In genomic region chr20:5933802-5934436, GRCh38 we compare ENCODE assay signal across 8 cellular contexts. TPM values are rescaled to one million over a fixed set of nuclear protein-coding genes. Genes with fewer than 3 reads are reported as not detected.
DNase-seq lines count a peak whose midpoint lies in the region; ATAC-seq, FAIRE-seq and TF ChIP-seq lines count a peak whose summit lies in the region.

No MANE protein-coding gene starts in this region.

- peak; percentile 59 for FAIRE-seq in GM12891 (lab: Jason Lieb, UNC)

- peaks cover 10% of the 10 kb centered on the region for H3K36me3 ChIP-seq in A673 (ENCODE audit: insufficient read depth, low read length, poor library complexity, severe bottlenecking)

- H3K4me3 ChIP-seq in A673 (ENCODE audit: low read depth, low read length, poor library complexity, severe bottlenecking): no peak overlapping the region
- H3K4me3 ChIP-seq in LNCaP clone FGC (ENCODE audit: low read depth, low read length): no peak overlapping the region

- DNase-seq in A673 (ENCODE audit: low spot score) (peak; percentile 56), GM12891 (ENCODE audit: insufficient read length, low spot score) (peak; percentile 18), LNCaP clone FGC (ENCODE audit: low read depth) (no peak), osteocyte (ENCODE audit: extremely low spot score, unreplicated experiment) (no peak), NCI-H2107 treated with DMSO at 0.1 percent for 48 hours (lab: John Stamatoyannopoulos, UW; ENCODE audit: unreplicated experiment) (no peak)

- H3K4me1 ChIP-seq in A673 (ENCODE audit: insufficient read depth, low read length, poor library complexity, severe bottlenecking): no peaks in the 10 kb centered on the region

- TF ChIP-seq CTCF in A673 (conservative IDR thresholded peaks at IDR 0.05; ENCODE audit: low read depth, low read length) (peak; percentile 48; the same call in 1 of the 2 replicates), LNCaP clone FGC (IDR thresholded peaks at IDR 0.05; ENCODE audit: control insufficient read depth, extremely low read depth, insufficient read depth) (peak; percentile 74), osteocyte (IDR thresholded peaks at IDR 0.05) (peak; percentile 21)

- BruUV-seq in A673 (replicated peaks; lab: Mats Ljungman, UMichigan): no TSS peak

- H3K4me1 Mint-ChIP-seq in activated T-helper 17 cell treated with anti-CD3 and anti-CD28 coated beads, Interleukin-2, amount 50 U/mL, for 72 hours: peaks cover 5% of the 10 kb centered on the region
- no peaks in the 10 kb centered on the region for H3K4me1 Mint-ChIP-seq in osteocyte (ENCODE audit: unreplicated experiment)

- H3K9me3 ChIP-seq in A673 (ENCODE audit: low read depth, low read length, poor library complexity, severe bottlenecking): no peaks in the 10 kb centered on the region

- no peak for TF ChIP-seq POLR2A in GM12891 (IDR thresholded peaks at IDR 0.05; ENCODE audit: low read depth, low read length)

- H3K27ac ChIP-seq in A673 (ENCODE audit: low read depth, low read length, poor library complexity, severe bottlenecking): no peak overlapping the region

- no peak overlapping the region for H3K4me3 Mint-ChIP-seq in activated T-helper 17 cell treated with anti-CD3 and anti-CD28 coated beads, Interleukin-2, amount 50 U/mL, for 72 hours
- no peak overlapping the region for H3K4me3 Mint-ChIP-seq in osteocyte (ENCODE audit: unreplicated experiment)

- ATAC-seq in activated T-helper 17 cell treated with anti-CD3 and anti-CD28 coated beads, Interleukin-2, amount 50 U/mL, for 72 hours (replicated peaks): peak; percentile 66
- ATAC-seq in HG03025 (IDR thresholded peaks at IDR 0.05; ENCODE audit: low FRiP score, unreplicated experiment) (no peak), GM19467 (IDR thresholded peaks at IDR 0.05; ENCODE audit: unreplicated experiment) (no peak)

- H3K27me3 Mint-ChIP-seq in activated T-helper 17 cell treated with anti-CD3 and anti-CD28 coated beads, Interleukin-2, amount 50 U/mL, for 72 hours: peaks cover 6% of the 10 kb centered on the region
- peaks cover 14% of the 10 kb centered on the region for H3K27me3 Mint-ChIP-seq in osteocyte (ENCODE audit: unreplicated experiment)

- peak overlapping the region; percentile 0 for H3K27ac Mint-ChIP-seq in activated T-helper 17 cell treated with anti-CD3 and anti-CD28 coated beads, Interleukin-2, amount 50 U/mL, for 72 hours
- H3K27ac Mint-ChIP-seq in osteocyte (ENCODE audit: unreplicated experiment): no peak overlapping the region

- intact Hi-C loops in A673 (cut with micrococcal nuclease; ENCODE audit: unreplicated experiment): loop anchor here (5.0 kb wide), 1 partner anchor 407 kb away; no protein-coding TSS in a partner anchor

- CTCF ChIA-PET in A673 (lab: Charles Lee): no interaction called here

- POLR2A ChIA-PET in A673 (lab: Charles Lee; ENCODE audit: low non-redundant PET): no interaction called here

- H3K27me3 ChIP-seq in A673 (replicated peaks; ENCODE audit: insufficient read depth, low read depth, low read length, poor library complexity): no peaks in the 10 kb centered on the region

- no peaks in the 10 kb centered on the region for H3K9me3 Mint-ChIP-seq in activated T-helper 17 cell treated with anti-CD3 and anti-CD28 coated beads, Interleukin-2, amount 50 U/mL, for 72 hours
- no peaks in the 10 kb centered on the region for H3K9me3 Mint-ChIP-seq in osteocyte (ENCODE audit: unreplicated experiment)

- peaks cover 17% of the 10 kb centered on the region for H3K36me3 Mint-ChIP-seq in activated T-helper 17 cell treated with anti-CD3 and anti-CD28 coated beads, Interleukin-2, amount 50 U/mL, for 72 hours (ENCODE audit: low read depth)
- peaks cover 9% of the 10 kb centered on the region for H3K36me3 Mint-ChIP-seq in osteocyte (ENCODE audit: unreplicated experiment)

TF ChIP-seq in GM12891, 5 proteins besides CTCF, POLR2A, EP300 and RAD21:
- no peak for TF ChIP-seq TAF1 (IDR thresholded peaks at IDR 0.05; ENCODE audit: low read depth, low read length)
- no peak for TF ChIP-seq POLR2AphosphoS5 (IDR thresholded peaks at IDR 0.05; ENCODE audit: low read depth, low read length)
- TF ChIP-seq SPI1 (IDR thresholded peaks at IDR 0.05; ENCODE audit: low read depth, low read length): no peak
- no peak for TF ChIP-seq POU2F2 (IDR thresholded peaks at IDR 0.05; ENCODE audit: low read depth, low read length)
- TF ChIP-seq PAX5 (IDR thresholded peaks at IDR 0.05; ENCODE audit: insufficient read depth, low read length, severe bottlenecking): no peak

RNA-seq across cellular contexts. Expression of gene TRMT6, which starts 16.4 kb away (rescaled TPM):
- total RNA-seq in A673 (2021) (38.6 and 41.6 TPM in 2 replicates), osteocyte (11.1 and 11.4 TPM in 2 replicates)
- polyA plus RNA-seq in GM12891 (2012; ENCODE audit: low read depth, missing spikeins): 14.4 TPM
- total RNA-seq in activated T-helper 17 cell treated with anti-CD3 and anti-CD28 coated beads, Interleukin-2, amount 50 U/mL, for 72 hours: 10 to 100 TPM; 19.8 to 43.2 TPM

RNA-seq across cellular contexts. Expression of gene MCM8, which starts 16.5 kb away (rescaled TPM):
- total RNA-seq in A673 (2021): 49.7 and 56.4 TPM in 2 replicates
- 7.4 TPM for polyA plus RNA-seq in GM12891 (2012; ENCODE audit: low read depth, missing spikeins)
- 10 to 100 TPM; 35.3 to 41.6 TPM for total RNA-seq in activated T-helper 17 cell treated with anti-CD3 and anti-CD28 coated beads, Interleukin-2, amount 50 U/mL, for 72 hours
- total RNA-seq in osteocyte: 6.3 and 7.1 TPM in 2 replicates

RNA-seq across cellular contexts. Expression of gene CHGB, which starts 22.6 kb away (rescaled TPM):
- total RNA-seq in A673 (2021): 0.45 and 0.55 TPM in 2 replicates
- 0.08 TPM for polyA plus RNA-seq in GM12891 (2012; ENCODE audit: low read depth, missing spikeins)
- under 1 TPM; 0.32 to 0.52 TPM for total RNA-seq in activated T-helper 17 cell treated with anti-CD3 and anti-CD28 coated beads, Interleukin-2, amount 50 U/mL, for 72 hours
- not detected in 2 replicates for total RNA-seq in osteocyte

Comparison
In these comparisons a context has a peak if more than half of its experiments do, and no peak if none do; other contexts are left out.
1. DNase-seq: peak in A673 (single experiment) and GM12891 (single experiment); none in LNCaP clone FGC (single experiment), osteocyte (single experiment) and NCI-H2107 treated with DMSO at 0.1 percent for 48 hours (single experiment).
2. CTCF ChIP-seq: peak in every context shown above with its lines; median percentile 74 in LNCaP clone FGC; 48 in A673; 21 in osteocyte.